In the genomic region with DNA sequence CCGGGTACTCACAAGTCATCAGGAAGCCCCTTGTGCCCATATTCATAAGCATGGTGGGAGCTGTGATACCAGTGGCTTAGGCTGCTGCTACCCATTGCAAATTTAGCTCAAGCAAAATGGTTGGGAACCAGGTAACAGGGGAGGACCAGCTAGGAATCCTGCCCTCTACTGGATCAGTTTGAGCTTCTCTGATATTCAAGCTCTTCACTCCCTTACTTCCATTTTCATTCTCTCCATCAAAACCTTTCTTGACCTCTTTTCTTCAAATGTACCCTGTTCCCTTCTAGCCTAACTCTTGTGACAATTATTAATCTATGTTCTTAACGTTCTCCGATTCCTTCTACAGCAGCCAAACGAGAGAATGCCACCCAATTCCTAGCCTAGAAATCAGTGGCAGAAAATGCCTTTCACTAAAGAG, we compare ENCODE assay signal across 8 cellular contexts. TPM values are rescaled to one million over a fixed set of nuclear protein-coding genes. Genes with fewer than 3 reads are reported as not detected.
DNase-seq lines count a peak whose midpoint lies in the region; ATAC-seq lines count a peak whose summit lies in the region.

No MANE protein-coding gene starts in this region.

- no peak overlapping the region for H3K4me3 ChIP-seq in CD8-positive, alpha-beta memory T cell (ENCODE audit: low read length)

- peak in 3 of 5 donors; percentile 2 to 36 (median 20) for DNase-seq in CD8-positive, alpha-beta memory T cell
- DNase-seq in NCI-H82 (lab: John Stamatoyannopoulos, UW): peak; percentile 80
- peak; percentile 47 for DNase-seq in amniotic epithelial cell (ENCODE audit: low read depth)
- DNase-seq in left kidney (ENCODE audit: low read depth, low spot score): peak; percentile 60
- no peak for DNase-seq in NCI-H345 (lab: John Stamatoyannopoulos, UW)
- DNase-seq in 8988T: no peak
- DNase-seq in activated effector memory CD4-positive, alpha-beta T cell treated with anti-CD3 and anti-CD28 coated beads, Interleukin-2, amount 50 U/mL, for 16 hours: no peak

- H3K27me3 ChIP-seq in CD8-positive, alpha-beta memory T cell (ENCODE audit: insufficient read depth, low read length, poor library complexity, severe bottlenecking): no peaks in the 10 kb centered on the region

- peaks cover 5 to 16% (median 7%) of the 10 kb centered on the region in 3 donors for H3K4me1 Mint-ChIP-seq in CD8-positive, alpha-beta memory T cell

- H3K27ac Mint-ChIP-seq in CD8-positive, alpha-beta memory T cell: peak overlapping the region; percentile 24 to 90 (median 80)

- CTCF ChIA-PET in CD8-positive, alpha-beta memory T cell (lab: Charles Lee): interaction anchor here (0.6 to 2.4 kb wide), 7 partner anchors 9 to 477 kb away, joined by 3 to 15 read pairs (median 4); a partner anchor contains a TSS

- no peak overlapping the region for H3K27ac ChIP-seq in CD8-positive, alpha-beta memory T cell (ENCODE audit: low read depth, low read length)

- peak; percentile 65 for ATAC-seq in GM18867 (IDR thresholded peaks at IDR 0.05; ENCODE audit: unreplicated experiment)

- no peaks in the 10 kb centered on the region for H3K4me1 ChIP-seq in CD8-positive, alpha-beta memory T cell (ENCODE audit: insufficient read depth, low read length)

- H3K4me3 Mint-ChIP-seq in CD8-positive, alpha-beta memory T cell: peak overlapping the region in 1 of 7 donors; percentile 35

- no peaks in the 10 kb centered on the region for H3K27me3 Mint-ChIP-seq in CD8-positive, alpha-beta memory T cell

- H3K9me3 Mint-ChIP-seq in CD8-positive, alpha-beta memory T cell: no peaks in the 10 kb centered on the region

- H3K36me3 ChIP-seq in CD8-positive, alpha-beta memory T cell (ENCODE audit: insufficient read depth, low read length): peaks cover 45% of the 10 kb centered on the region

- peaks cover 0 to 83% (median 30%) of the 10 kb centered on the region in 3 donors for H3K36me3 Mint-ChIP-seq in CD8-positive, alpha-beta memory T cell

- POLR2A ChIA-PET in CD8-positive, alpha-beta memory T cell (lab: Charles Lee): interaction anchor here (0.6 to 1.1 kb wide), 3 partner anchors 9 to 87 kb away, joined by 3 to 9 read pairs (median 6); a partner anchor contains a TSS

- no peaks in the 10 kb centered on the region for H3K9me3 ChIP-seq in CD8-positive, alpha-beta memory T cell (ENCODE audit: low read length)

RNA-seq across cellular contexts. Expression of a gene that starts 9.7 kb away (rescaled TPM):
- total RNA-seq in CD8-positive, alpha-beta memory T cell: 100 to 1,000 TPM; 120 to 122 TPM
- polyA plus RNA-seq in CD8-positive, alpha-beta memory T cell: 137 TPM

RNA-seq across cellular contexts. Expression of a gene that starts 50.5 kb away (rescaled TPM):
- 10 to 100 TPM in 1 of 2 experiments, 1 to 10 TPM in 1; 8.2 to 10.7 TPM for total RNA-seq in CD8-positive, alpha-beta memory T cell
- polyA plus RNA-seq in CD8-positive, alpha-beta memory T cell: 9.7 TPM

Comparison
In these comparisons a context has a peak if more than half of its experiments do, and no peak if none do; other contexts are left out.
1. DNase-seq: peak in CD8-positive, alpha-beta memory T cell (3 of 5), NCI-H82 (single experiment), amniotic epithelial cell (single experiment) and left kidney (single experiment); none in NCI-H345 (single experiment), 8988T (single experiment) and activated effector memory CD4-positive, alpha-beta T cell treated with anti-CD3 and anti-CD28 coated beads, Interleukin-2, amount 50 U/mL, for 16 hours (single experiment).